16 cellular contexts compared by ENCODE assay signal in the genomic region with DNA sequence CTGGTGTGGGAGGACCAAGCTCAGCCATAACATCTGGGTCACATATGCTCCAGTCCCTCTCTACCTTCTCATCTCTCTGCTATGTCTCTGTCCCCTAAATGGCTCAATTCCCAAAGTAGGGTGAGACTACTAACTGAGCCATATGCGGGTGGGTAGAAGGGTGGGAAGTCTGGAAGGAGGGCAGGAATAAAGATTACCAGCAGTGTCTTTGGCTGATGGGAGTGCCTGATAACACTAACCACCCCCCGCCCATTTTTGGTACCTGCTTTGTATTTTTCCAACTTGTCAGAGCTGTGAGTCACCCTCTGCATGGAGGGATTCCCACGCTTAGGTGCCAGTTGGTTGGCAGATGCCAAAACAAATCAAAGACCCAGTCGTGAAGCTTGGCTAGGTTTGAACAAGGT. TPM values are rescaled to one million over a fixed set of nuclear protein-coding genes. Genes with fewer than 3 reads are reported as not detected.
DNase-seq lines count a peak whose midpoint lies in the region; ATAC-seq and TF ChIP-seq lines count a peak whose summit lies in the region.
"Had no signal": no experiment of that assay in that cellular context is flagged by ENCODE, and none has a peak within 500 bp of the region (broad histone marks: within the 10 kb centered on the region; RNA-seq: fewer than 3 reads in every experiment).

No MANE protein-coding gene starts in this region.

- no peaks in the 10 kb centered on the region for H3K36me3 ChIP-seq in transverse colon
- H3K36me3 ChIP-seq: BE2C had no signal

- no peak for TF ChIP-seq EP300 in transverse colon (IDR thresholded peaks at IDR 0.05; ENCODE audit: low read depth)

- WGBS in transverse colon (ENCODE audit: low coverage in 1 of 2), 2 donors = 51% methylated on average over 4 of the region's 4 CpGs; no CpG with 5 or more reads in 1 of the 2 donors

- in situ Hi-C loops in transverse colon (cut with MboI; ENCODE audit: low pct_ligation_motif_present in 1 of 4, low pct_unique_long_range_greater_than_20kb in 1 of 4, low sequenced_read_pairs in 3 of 4) = no loop called here

- TF ChIP-seq POLR2A in transverse colon (IDR thresholded peaks at IDR 0.05) = no peak

- no peak overlapping the region for H3K4me3 ChIP-seq in foreskin fibroblast (ENCODE audit: low read depth in 1 of 2, low read length in 2 of 2)
- H3K4me3 ChIP-seq in transverse colon = no peak overlapping the region

- no peaks in the 10 kb centered on the region for H3K27me3 ChIP-seq in transverse colon
- H3K27me3 ChIP-seq: BE2C had no signal

- DNase-seq in ELR (ENCODE audit: low read depth) = peak; percentile 22
- DNase-seq in RPMI7951 (ENCODE audit: low read depth) = peak; percentile 95
- DNase-seq in foreskin fibroblast = peak; percentile 42 to 74
- DNase-seq in transverse colon = peak; percentile 15
- DNase-seq in AG08396 (ENCODE audit: low spot score) = no peak
- no peak for DNase-seq in NCI-H2227 (lab: John Stamatoyannopoulos, UW; ENCODE audit: unreplicated experiment)
- DNase-seq: activated CD4-positive, alpha-beta T cell treated with anti-CD3 and anti-CD28 coated beads, Interleukin-2, amount 10 ng/mL, durations not matched to agents 24 days and 14 days; activated CD8-positive, alpha-beta memory T cell treated with anti-CD3 and anti-CD28 coated beads, Interleukin-2, amount 50 U/mL, for 4 hours; activated effector memory CD4-positive, alpha-beta T cell treated with anti-CD3 and anti-CD28 coated beads, Interleukin-2, amount 50 U/mL, for 16 hours; amniotic stem cell; BE2C; foreskin melanocyte; H9; stimulated activated CD4-positive, alpha-beta T cell treated with anti-CD3 and anti-CD28 coated beads, Interleukin-2, amount 100 ng/mL, for 48 hours had no signal

- no peaks in the 10 kb centered on the region for H3K9me3 ChIP-seq in transverse colon
- H3K9me3 ChIP-seq: BE2C had no signal

- H3K27ac ChIP-seq in transverse colon = no peak overlapping the region

- TF ChIP-seq CTCF in foreskin fibroblast (IDR thresholded peaks at IDR 0.05; ENCODE audit: low read depth, low read length) = no peak
- no peak for TF ChIP-seq CTCF in transverse colon (IDR thresholded peaks at IDR 0.05)

- peaks cover 0 to 36% (median 5%) of the 10 kb centered on the region in 4 donors for H3K4me1 ChIP-seq in transverse colon
- H3K4me1 ChIP-seq: BE2C had no signal

- intact Hi-C loops in transverse colon (cut with DNase I; ENCODE audit: low total_unique reads) = no loop called here

- no peak for ATAC-seq in GM21825 (IDR thresholded peaks at IDR 0.05; ENCODE audit: unreplicated experiment)
- ATAC-seq: left lobe of liver had no signal

RNA-seq across cellular contexts. Expression of a gene that starts 14.9 kb away (rescaled TPM):
- 21.1 and 26.0 TPM in 2 replicates for total RNA-seq in RPMI7951 (2014; rRNA removed; shearing (Covaris generic))
- total RNA-seq in transverse colon = 100 to 1,000 TPM in 1 of 4 donors, 10 to 100 TPM in 3; 28.7 to 162 (median 37.0) TPM

Comparison
In these comparisons a context has a peak if more than half of its experiments do, and no peak if none do; other contexts are left out.
1. DNase-seq: peak in ELR (single experiment), RPMI7951 (single experiment), foreskin fibroblast (2 of 2) and transverse colon (single experiment); none in AG08396 (single experiment) and NCI-H2227 (single experiment).